ENCODE assay signal across 18 cellular contexts in genomic region chr16:24754543-24754942, GRCh38.
"Had no signal": no experiment of that assay in that cellular context is flagged by ENCODE, and none has a peak within 500 bp of the region (broad histone marks: within the 10 kb centered on the region; RNA-seq: fewer than 3 reads in every experiment).

No MANE protein-coding gene starts in this region.

- H3K27me3 Mint-ChIP-seq: activated B cell treated with CpG ODN at 0.5 μM for 24 hours had no signal

- H3K4me1 ChIP-seq: colonic mucosa, prostate gland had no signal

- H3K4me3 ChIP-seq: adrenal gland, colonic mucosa, heart left ventricle, lung, mucosa of descending colon, prostate gland, spleen, upper lobe of left lung had no signal

- H3K27me3 ChIP-seq: adrenal gland, colonic mucosa, heart left ventricle, spleen, upper lobe of left lung had no signal

- DNase-seq: activated B cell treated with CpG ODN at 0.5 μM for 24 hours; activated CD4-positive, alpha-beta T cell treated with anti-CD3 and anti-CD28 coated beads, Interleukin-2, amount 50 U/mL, for 1 hour; activated CD8-positive, alpha-beta memory T cell treated with anti-CD3 and anti-CD28 coated beads, Interleukin-2, amount 50 U/mL, for 48 hours; activated effector memory CD4-positive, alpha-beta T cell treated with Interleukin-2 at 50 U/mL for 16 hours; adrenal gland; colonic mucosa; foreskin melanocyte; heart left ventricle; left colon; mucosa of descending colon; spleen; stimulated activated CD4-positive, alpha-beta T cell treated with anti-CD3 and anti-CD28 coated beads, Interleukin-1b, Interleukin-23, amount 100 ng/mL, for 48 hours; stimulated activated naive CD4-positive, alpha-beta T cell; upper lobe of left lung had no signal

- H3K4me3 Mint-ChIP-seq: activated B cell treated with CpG ODN at 0.5 μM for 24 hours, nephron had no signal

- H3K27ac ChIP-seq: adrenal gland, colonic mucosa, heart left ventricle, prostate gland, spleen, upper lobe of left lung had no signal

- H3K27ac Mint-ChIP-seq: activated B cell treated with CpG ODN at 0.5 μM for 24 hours, nephron had no signal

- ATAC-seq: left colon, mucosa of descending colon, sciatic nerve had no signal

- H3K9me3 Mint-ChIP-seq: activated B cell treated with CpG ODN at 0.5 μM for 24 hours, nephron had no signal
